In genomic region chr5:78621269-78621871, GRCh38 we compare ENCODE assay signal across 1 cellular context.
TF ChIP-seq lines count a peak whose summit lies in the region.

No MANE protein-coding gene starts in this region.

TF ChIP-seq in IMR-90, 13 proteins besides CTCF, POLR2A, EP300 and RAD21 (continued from another document):
- TF ChIP-seq USF2 (IDR thresholded peaks at IDR 0.05; ENCODE audit: low read depth, low read length), result no peak
- TF ChIP-seq RFX5 (IDR thresholded peaks at IDR 0.05; ENCODE audit: low read depth, low read length), result no peak
- TF ChIP-seq CEBPB (IDR thresholded peaks at IDR 0.05; ENCODE audit: low read depth, low read length), result no peak
- no peak for TF ChIP-seq ELK1 (IDR thresholded peaks at IDR 0.05; ENCODE audit: borderline replicate concordance, low read depth, low read length)
- TF ChIP-seq CHD1 (IDR thresholded peaks at IDR 0.05; ENCODE audit: low read depth, low read length), result no peak
- no peak for TF ChIP-seq SMC3 (IDR thresholded peaks at IDR 0.05; ENCODE audit: low read depth, low read length)
- no peak for TF ChIP-seq MAFK (IDR thresholded peaks at IDR 0.05; ENCODE audit: low read depth, low read length)
- no peak for TF ChIP-seq RCOR1 (IDR thresholded peaks at IDR 0.05; ENCODE audit: insufficient replicate concordance, low read length)
- no peak for TF ChIP-seq FOS (IDR thresholded peaks at IDR 0.05; ENCODE audit: low read depth, low read length)
- TF ChIP-seq MAZ (IDR thresholded peaks at IDR 0.05; ENCODE audit: borderline replicate concordance, low read depth, low read length), result no peak
- TF ChIP-seq MXI1 (IDR thresholded peaks at IDR 0.05; ENCODE audit: borderline replicate concordance, low read depth, low read length), result no peak
TF ChIP-seq in IMR-90: peak in this region for 0.
